In the genomic region with DNA sequence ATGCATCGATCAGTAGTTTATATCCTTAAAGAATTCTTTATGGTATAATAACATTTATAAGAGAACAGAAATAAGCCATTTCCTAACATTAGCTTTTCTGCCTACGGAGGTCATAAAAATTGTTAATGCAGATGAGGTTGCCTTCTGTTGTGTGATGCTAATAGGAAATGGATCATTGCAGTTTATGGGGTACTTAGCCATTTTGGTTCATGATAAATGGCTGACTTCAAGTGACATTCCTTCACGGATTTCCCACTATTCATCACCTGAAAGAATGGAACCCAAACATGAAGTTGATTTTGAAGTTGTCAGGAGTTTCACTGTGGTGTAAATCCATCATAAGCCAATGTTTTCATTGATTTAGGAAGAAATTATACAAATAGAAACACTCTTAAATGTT, we compare ENCODE assay signal across 1 cellular context.
TF ChIP-seq lines count a peak whose summit lies in the region.

No MANE protein-coding gene starts in this region.

TF ChIP-seq in HEK293, 187 proteins besides CTCF, POLR2A, EP300 and RAD21 (continued from another document):
- TF ChIP-seq, protein P1, sequence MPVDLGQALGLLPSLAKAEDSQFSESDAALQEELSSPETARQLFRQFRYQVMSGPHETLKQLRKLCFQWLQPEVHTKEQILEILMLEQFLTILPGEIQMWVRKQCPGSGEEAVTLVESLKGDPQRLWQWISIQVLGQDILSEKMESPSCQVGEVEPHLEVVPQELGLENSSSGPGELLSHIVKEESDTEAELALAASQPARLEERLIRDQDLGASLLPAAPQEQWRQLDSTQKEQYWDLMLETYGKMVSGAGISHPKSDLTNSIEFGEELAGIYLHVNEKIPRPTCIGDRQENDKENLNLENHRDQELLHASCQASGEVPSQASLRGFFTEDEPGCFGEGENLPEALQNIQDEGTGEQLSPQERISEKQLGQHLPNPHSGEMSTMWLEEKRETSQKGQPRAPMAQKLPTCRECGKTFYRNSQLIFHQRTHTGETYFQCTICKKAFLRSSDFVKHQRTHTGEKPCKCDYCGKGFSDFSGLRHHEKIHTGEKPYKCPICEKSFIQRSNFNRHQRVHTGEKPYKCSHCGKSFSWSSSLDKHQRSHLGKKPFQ (tag by site-specific recombination; IDR thresholded peaks at IDR 0.05), result no peak
